In the genomic region with DNA sequence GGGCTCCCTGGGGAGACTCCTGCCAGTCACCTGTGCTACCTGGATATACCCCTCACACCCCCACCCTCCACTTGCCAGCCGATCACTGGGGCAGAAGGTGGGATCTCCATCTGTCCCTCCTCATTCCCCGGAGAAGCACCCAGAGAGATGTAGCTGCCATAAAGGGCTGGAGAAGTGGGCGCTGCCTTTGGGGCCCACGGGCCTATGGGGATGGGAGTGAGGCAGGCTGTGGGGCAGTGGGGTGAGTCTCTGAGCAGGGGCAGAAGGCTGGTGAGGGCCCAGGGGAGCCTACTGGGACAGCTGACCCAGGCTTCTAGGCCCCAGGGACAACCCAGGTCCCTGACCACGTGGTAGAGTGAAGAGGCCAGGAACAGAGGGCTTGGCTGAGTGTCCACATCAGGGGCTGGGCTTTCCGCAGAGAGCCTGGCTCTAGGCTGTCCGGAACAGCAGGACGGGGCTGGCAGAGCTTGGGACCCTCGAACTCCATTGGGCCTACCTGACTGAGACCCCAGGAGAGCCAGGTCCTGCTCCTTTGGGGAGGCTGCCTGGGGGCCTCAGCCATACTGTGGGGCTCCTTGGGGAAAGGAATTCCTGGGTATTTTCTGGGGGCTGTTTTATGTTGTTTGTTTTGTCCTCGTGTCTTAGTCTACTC, we compare ENCODE assay signal across 21 cellular contexts.
"Had no signal": no experiment of that assay in that cellular context is flagged by ENCODE, and none has a peak within 500 bp of the region (broad histone marks: within the 10 kb centered on the region; RNA-seq: fewer than 3 reads in every experiment).

No MANE protein-coding gene starts in this region.

- H3K36me3 Mint-ChIP-seq: naive thymus-derived CD8-positive, alpha-beta T cell; stimulated activated memory B cell treated with anti-CD40 and anti-IgM and Interleukin-4, amounts not matched to agents 10 μg/mL and 1 μg/mL and 100 μg/mL, for 72 hours had no signal

- H3K79me2 ChIP-seq: parathyroid adenoma had no signal

- ATAC-seq: left lung; lower lobe of right lung; naive thymus-derived CD8-positive, alpha-beta T cell; right cardiac atrium; stimulated activated memory B cell treated with anti-CD40 and anti-IgM and Interleukin-4, amounts not matched to agents 10 μg/mL and 1 μg/mL and 100 μg/mL, for 72 hours; stimulated activated naive CD8-positive, alpha-beta T cell treated with anti-CD3 and anti-CD28 coated beads, Interleukin-15, Interleukin-2, amounts not matched to agents 100 U/mL and 50 U/mL, for 24 hours had no signal

- H3K36me3 ChIP-seq: left lung, lower lobe of right lung, neutrophil, prostate gland, sigmoid colon, tibial artery, upper lobe of left lung, uterus had no signal

- H3K9me3 ChIP-seq: left lung, lower lobe of right lung, neutrophil, prostate gland, sigmoid colon, testis, tibial artery, upper lobe of left lung, uterus had no signal

- H3K4me1 ChIP-seq: left lung, lower lobe of right lung, prostate gland, sigmoid colon, testis, tibial artery, upper lobe of left lung, uterus had no signal

- H3K27ac Mint-ChIP-seq: naive thymus-derived CD8-positive, alpha-beta T cell; nephron progenitor cell; stimulated activated memory B cell treated with anti-CD40 and anti-IgM and Interleukin-4, amounts not matched to agents 10 μg/mL and 1 μg/mL and 100 μg/mL, for 72 hours had no signal

- H3K27me3 ChIP-seq: dorsolateral prefrontal cortex, left lung, neutrophil, sigmoid colon, testis, tibial artery, upper lobe of left lung, uterus had no signal

- H3K4me3 ChIP-seq: dorsolateral prefrontal cortex, left lung, lower lobe of right lung, prostate gland, sigmoid colon, testis, tibial artery, upper lobe of left lung, uterus had no signal

- H2AFZ ChIP-seq: parathyroid adenoma had no signal

- H3K9me3 Mint-ChIP-seq: naive thymus-derived CD8-positive, alpha-beta T cell; nephron progenitor cell; stimulated activated memory B cell treated with anti-CD40 and anti-IgM and Interleukin-4, amounts not matched to agents 10 μg/mL and 1 μg/mL and 100 μg/mL, for 72 hours had no signal

- FAIRE-seq: frontal cortex, keratinocyte had no signal

- H3K9ac ChIP-seq: parathyroid adenoma had no signal

- H3K4me1 Mint-ChIP-seq: naive thymus-derived CD8-positive, alpha-beta T cell; stimulated activated memory B cell treated with anti-CD40 and anti-IgM and Interleukin-4, amounts not matched to agents 10 μg/mL and 1 μg/mL and 100 μg/mL, for 72 hours had no signal

- H3K4me3 Mint-ChIP-seq: naive thymus-derived CD8-positive, alpha-beta T cell; nephron progenitor cell; stimulated activated memory B cell treated with anti-CD40 and anti-IgM and Interleukin-4, amounts not matched to agents 10 μg/mL and 1 μg/mL and 100 μg/mL, for 72 hours had no signal

- DNase-seq: dorsolateral prefrontal cortex; effector CD4-positive, alpha-beta T cell; left lung; lower lobe of right lung; naive thymus-derived CD8-positive, alpha-beta T cell; nephron progenitor cell; sigmoid colon; stimulated activated CD4-positive, alpha-beta T cell treated with anti-CD3 and anti-CD28 coated beads, Interleukin-4, amount 100 ng/mL, for 4 hours; stimulated activated naive CD8-positive, alpha-beta T cell treated with anti-CD3 and anti-CD28 coated beads, Interleukin-15, Interleukin-2, amounts not matched to agents 100 U/mL and 50 U/mL, for 24 hours; substantia nigra; testis; tibial artery; upper lobe of left lung; uterus had no signal

- H3K27ac ChIP-seq: dorsolateral prefrontal cortex, left lung, lower lobe of right lung, neutrophil, parathyroid adenoma, prostate gland, sigmoid colon, testis, tibial artery, upper lobe of left lung, uterus had no signal
